ENCODE assay signal across 12 cellular contexts in the genomic region with DNA sequence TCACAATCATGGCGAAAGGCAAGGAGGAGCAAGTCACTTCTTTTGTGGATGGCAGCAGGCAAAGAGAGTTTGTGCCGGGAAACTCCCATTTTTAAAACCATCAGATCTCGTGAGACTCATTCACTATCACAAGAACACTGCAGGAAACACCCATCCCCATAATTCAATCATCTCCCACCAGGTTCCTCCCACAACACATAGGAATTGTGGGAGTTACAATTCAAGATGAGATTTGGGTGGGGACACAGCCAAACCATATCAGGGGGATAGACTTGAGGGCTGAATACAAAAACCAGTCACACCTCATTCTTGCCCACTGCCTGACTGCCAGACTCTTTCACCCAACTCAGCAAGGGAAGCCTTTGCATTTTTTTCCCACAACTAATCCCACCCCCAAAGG. TPM values are rescaled to one million over a fixed set of nuclear protein-coding genes. Genes with fewer than 3 reads are reported as not detected.
"Had no signal": no experiment of that assay in that cellular context is flagged by ENCODE, and none has a peak within 500 bp of the region (broad histone marks: within the 10 kb centered on the region; RNA-seq: fewer than 3 reads in every experiment).

No MANE protein-coding gene starts in this region.

RNA-seq across cellular contexts. Expression of a gene that starts 50.4 kb away (rescaled TPM):
- total RNA-seq: activated CD4-positive, alpha-beta memory T cell treated with anti-CD3 and anti-CD28 coated beads for 36 hours; activated CD4-positive, alpha-beta memory T cell treated with anti-CD3 and anti-CD28 coated beads, Interleukin-2, amount 10 ng/mL, durations not matched to agents 7 days and 5 days; activated CD4-positive, alpha-beta T cell treated with anti-CD3 and anti-CD28 coated beads for 36 hours; activated CD4-positive, alpha-beta T cell treated with anti-CD3 and anti-CD28 coated beads, Interleukin-2, amount 10 ng/mL, durations not matched to agents 24 days and 14 days; activated CD4-positive, alpha-beta T cell treated with anti-CD3 and anti-CD28 coated beads, Interleukin-2, amount 10 ng/mL, durations not matched to agents 7 days and 5 days; activated CD8-positive, alpha-beta memory T cell treated with anti-CD3 and anti-CD28 coated beads for 36 hours; activated CD8-positive, alpha-beta memory T cell treated with anti-CD3 and anti-CD28 coated beads, Interleukin-2, amount 10 ng/mL, durations not matched to agents 7 days and 5 days; activated CD8-positive, alpha-beta T cell treated with anti-CD3 and anti-CD28 coated beads for 36 hours; activated CD8-positive, alpha-beta T cell treated with anti-CD3 and anti-CD28 coated beads, Interleukin-2, amount 10 ng/mL, durations not matched to agents 7 days and 5 days; T-helper 1 cell treated with Interleukin-12 subunit alpha and Interleukin-12 subunit beta and Interleukin-4 antibody, amounts not matched to agents 30 ng/mL and 1 ng/mL, for 36 hours; T-helper 17 cell; T-helper 2 cell treated with Interferon-gamma antibody and Interleukin-4, amounts not matched to agents 100 ng/mL and 5 ng/mL, for 36 hours had no signal
